ENCODE assay signal across 1 cellular context in genomic region chr20:45410887-45411286, GRCh38.
TF ChIP-seq lines count a peak whose summit lies in the region.

No MANE protein-coding gene starts in this region.

TF ChIP-seq in HEK293, 187 proteins besides CTCF, POLR2A, EP300 and RAD21 (continued from another document):
- TF ChIP-seq ZNF639 (tag by site-specific recombination; IDR thresholded peaks at IDR 0.05) (no peak), ZIC2 (tag by site-specific recombination; IDR thresholded peaks at IDR 0.05) (no peak), ZNF274 (IDR thresholded peaks at IDR 0.05; ENCODE audit: low read length) (no peak), ZNF274 (tag by site-specific recombination; IDR thresholded peaks at IDR 0.05; ENCODE audit: borderline replicate concordance) (no peak)
